ENCODE assay signal across 17 cellular contexts in the genomic region with DNA sequence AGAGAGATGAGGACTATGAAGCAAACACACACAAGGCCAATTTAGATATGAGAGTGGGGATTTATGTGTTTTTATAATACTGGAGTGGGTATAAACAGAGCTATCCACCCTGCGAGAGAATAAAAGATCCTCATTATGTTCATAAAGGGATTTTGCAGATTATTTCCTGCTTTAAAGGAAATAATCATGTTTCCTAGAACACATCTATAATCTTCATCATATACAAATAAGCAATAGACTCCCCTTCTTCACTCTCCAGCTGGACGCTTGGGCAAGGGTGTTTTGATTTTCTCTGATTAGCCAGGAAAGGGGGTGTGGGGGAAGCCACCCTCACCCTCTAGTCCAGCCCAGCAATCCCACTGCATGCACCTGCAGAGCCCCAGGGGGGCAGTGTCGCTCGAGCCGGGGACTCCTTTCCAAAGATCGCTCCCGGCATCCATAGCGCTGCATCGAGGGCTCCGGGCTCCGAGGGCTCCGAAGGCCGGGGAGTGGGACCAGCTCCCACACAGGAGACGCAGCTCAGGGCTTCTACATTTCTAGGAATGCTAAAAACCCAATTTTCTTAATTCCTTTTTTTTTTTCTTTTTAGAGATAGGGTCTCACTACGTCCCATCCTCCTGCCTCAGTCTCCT. TPM values are rescaled to one million over a fixed set of nuclear protein-coding genes. Genes with fewer than 3 reads are reported as not detected.
DNase-seq lines count a peak whose midpoint lies in the region; ATAC-seq and TF ChIP-seq lines count a peak whose summit lies in the region.
"Had no signal": no experiment of that assay in that cellular context is flagged by ENCODE, and none has a peak within 500 bp of the region (broad histone marks: within the 10 kb centered on the region; RNA-seq: fewer than 3 reads in every experiment).

No MANE protein-coding gene starts in this region.

- DNase-seq in NCI-H2227 treated with DMSO at 0.1 percent for 48 hours (lab: John Stamatoyannopoulos, UW) (peak; percentile 31), hepatocyte (ENCODE audit: low spot score) (no peak), osteoblast (ENCODE audit: insufficient read length, low spot score, missing footprints) (no peak), CD1c-positive myeloid dendritic cell (ENCODE audit: extremely low spot score) (no peak), amniotic stem cell (lab: John Stamatoyannopoulos, UW) (no peak), upper lobe of left lung (no peak)
- DNase-seq: HCEC 1CT, KBM-7, mesendoderm, NCI-H1048, NCI-H2081 treated with DMSO at 0.1 percent for 48 hours, NCI-H774, Peyer's patch had no signal

- H3K9me2 ChIP-seq in hepatocyte (replicated peaks; ENCODE audit: insufficient read depth): no peaks in the 10 kb centered on the region

- H3K4me2 ChIP-seq in hepatocyte (peak overlapping the region; percentile 19), osteoblast (ENCODE audit: insufficient read depth, low read length) (no peak overlapping the region)

- 82% methylated on average over 15 of the region's 15 CpGs for WGBS in hepatocyte (ENCODE audit: low lambda C conversion rate, missing lambda C conversion rate)
- WGBS in upper lobe of left lung, 2 donors: 84 to 85% methylated on average over 15 of the region's 15 CpGs

- H3K27ac ChIP-seq in HEK293 (ENCODE audit: extremely low read depth, low read depth, low read length) (no peak overlapping the region), hepatocyte (peak overlapping the region; percentile 9), osteoblast (ENCODE audit: low read depth, low read length) (peak overlapping the region; percentile 2), upper lobe of left lung (no peak overlapping the region)
- H3K27ac ChIP-seq: breast epithelium, Peyer's patch, SK-N-MC had no signal

- H2AFZ ChIP-seq in hepatocyte (no peak overlapping the region), osteoblast (ENCODE audit: low read length) (no peak overlapping the region)

- no peak for TF ChIP-seq POLR2A in upper lobe of left lung (IDR thresholded peaks at IDR 0.05)

- ATAC-seq in upper lobe of left lung (ENCODE audit: low FRiP score in 2 of 2) (no peak), HG03354 (IDR thresholded peaks at IDR 0.05; ENCODE audit: poor library complexity, severe bottlenecking, unreplicated experiment) (no peak)

- CTCF ChIA-PET in HEK293 (lab: Yijun Ruan, JAX): interaction anchor here (0.6 kb wide), 2 partner anchors 79 to 212 kb away, joined by 3 read pairs; no protein-coding TSS in a partner anchor

- H3K4me3 ChIP-seq in HEK293 (ENCODE audit: low read depth, low read length): no peak overlapping the region
- H3K4me3 ChIP-seq in hepatocyte: no peak overlapping the region
- no peak overlapping the region for H3K4me3 ChIP-seq in osteoblast (ENCODE audit: insufficient read depth, low read length)
- no peak overlapping the region for H3K4me3 ChIP-seq in upper lobe of left lung
- H3K4me3 ChIP-seq: breast epithelium, Peyer's patch, SK-N-MC had no signal

- peaks cover 24% of the 10 kb centered on the region for H4K20me1 ChIP-seq in hepatocyte (ENCODE audit: insufficient read depth, poor library complexity, severe bottlenecking)
- peaks cover 73% of the 10 kb centered on the region for H4K20me1 ChIP-seq in osteoblast (ENCODE audit: insufficient read depth, low read length)

- no peak for TF ChIP-seq CTCF in HEK293 (tag by site-specific recombination; IDR thresholded peaks at IDR 0.05)
- TF ChIP-seq CTCF in hepatocyte (IDR thresholded peaks at IDR 0.05; ENCODE audit: poor library complexity): no peak
- no peak for TF ChIP-seq CTCF in osteoblast (IDR thresholded peaks at IDR 0.05; ENCODE audit: extremely low read depth, low read depth, low read length)
- TF ChIP-seq CTCF in upper lobe of left lung (IDR thresholded peaks at IDR 0.05): no peak

- H3K79me2 ChIP-seq in hepatocyte (peaks cover 85% of the 10 kb centered on the region), osteoblast (ENCODE audit: insufficient read depth, low read length) (peaks cover 94% of the 10 kb centered on the region)

- H3K4me1 ChIP-seq in HEK293 (ENCODE audit: control insufficient read depth, insufficient read depth, low read length) (peaks cover 3% of the 10 kb centered on the region; the same call in 1 of the 2 replicates), hepatocyte (ENCODE audit: insufficient read depth) (peaks cover 23% of the 10 kb centered on the region), osteoblast (ENCODE audit: insufficient read depth, low read length) (peaks cover 9% of the 10 kb centered on the region), upper lobe of left lung (peaks cover 12 to 38% (median 20%) of the 10 kb centered on the region in 4 donors)
- H3K4me1 ChIP-seq: breast epithelium had no signal

- no peak for TF ChIP-seq EP300 in upper lobe of left lung (IDR thresholded peaks at IDR 0.05)

- H3K27me3 ChIP-seq in hepatocyte (no peaks in the 10 kb centered on the region), osteoblast (ENCODE audit: insufficient read depth, low read length) (no peaks in the 10 kb centered on the region), upper lobe of left lung (no peaks in the 10 kb centered on the region)
- H3K27me3 ChIP-seq: breast epithelium, Peyer's patch had no signal

- POLR2A ChIA-PET in HEK293 (lab: Yijun Ruan, JAX): no interaction called here

- H3K36me3 ChIP-seq in HEK293 (ENCODE audit: control insufficient read depth in 2 of 2, insufficient read depth in 1 of 2, low read length in 2 of 2) (no peaks in the 10 kb centered on the region), hepatocyte (replicated peaks; ENCODE audit: insufficient read depth, low read depth) (no peaks in the 10 kb centered on the region), osteoblast (ENCODE audit: insufficient read depth, low read length) (peaks cover 13% of the 10 kb centered on the region), upper lobe of left lung (no peaks in the 10 kb centered on the region)
- H3K36me3 ChIP-seq: breast epithelium, Peyer's patch had no signal

- H3K9me3 ChIP-seq in HEK293 (ENCODE audit: control insufficient read depth, insufficient read depth, low read depth, low read length) (no peaks in the 10 kb centered on the region), hepatocyte (ENCODE audit: low read depth) (no peaks in the 10 kb centered on the region), osteoblast (ENCODE audit: low read depth, low read length) (no peaks in the 10 kb centered on the region), upper lobe of left lung (no peaks in the 10 kb centered on the region)
- H3K9me3 ChIP-seq: breast epithelium, Peyer's patch had no signal

TF ChIP-seq in HEK293, 187 proteins besides CTCF, POLR2A, EP300 and RAD21:
- no peak for TF ChIP-seq SETDB1 (IDR thresholded peaks at IDR 0.05; ENCODE audit: insufficient read length, low read length)
- peak; percentile 60; the same call in 1 of the 2 replicates for TF ChIP-seq MZF1 (tag by site-specific recombination; IDR thresholded peaks at IDR 0.05; ENCODE audit: borderline replicate concordance)
- TF ChIP-seq, protein P1, sequence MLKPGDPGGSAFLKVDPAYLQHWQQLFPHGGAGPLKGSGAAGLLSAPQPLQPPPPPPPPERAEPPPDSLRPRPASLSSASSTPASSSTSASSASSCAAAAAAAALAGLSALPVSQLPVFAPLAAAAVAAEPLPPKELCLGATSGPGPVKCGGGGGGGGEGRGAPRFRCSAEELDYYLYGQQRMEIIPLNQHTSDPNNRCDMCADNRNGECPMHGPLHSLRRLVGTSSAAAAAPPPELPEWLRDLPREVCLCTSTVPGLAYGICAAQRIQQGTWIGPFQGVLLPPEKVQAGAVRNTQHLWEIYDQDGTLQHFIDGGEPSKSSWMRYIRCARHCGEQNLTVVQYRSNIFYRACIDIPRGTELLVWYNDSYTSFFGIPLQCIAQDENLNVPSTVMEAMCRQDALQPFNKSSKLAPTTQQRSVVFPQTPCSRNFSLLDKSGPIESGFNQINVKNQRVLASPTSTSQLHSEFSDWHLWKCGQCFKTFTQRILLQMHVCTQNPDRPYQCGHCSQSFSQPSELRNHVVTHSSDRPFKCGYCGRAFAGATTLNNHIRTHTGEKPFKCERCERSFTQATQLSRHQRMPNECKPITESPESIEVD (tag by site-specific recombination; IDR thresholded peaks at IDR 0.05): peak; percentile 39; the same call in 1 of the 2 replicates
- no peak for TF ChIP-seq ZNF530 (tag by site-specific recombination; IDR thresholded peaks at IDR 0.05; ENCODE audit: low read depth)
- TF ChIP-seq ZNF426 (tag by site-specific recombination; IDR thresholded peaks at IDR 0.05): no peak
- TF ChIP-seq ZNF146 (tag by site-specific recombination; IDR thresholded peaks at IDR 0.05): no peak
- no peak for TF ChIP-seq ZFP3 (tag by site-specific recombination; IDR thresholded peaks at IDR 0.05; ENCODE audit: low read depth)
- no peak for TF ChIP-seq ZSCAN30 (tag by site-specific recombination; IDR thresholded peaks at IDR 0.05)
TF ChIP-seq in HEK293: peak in this region for 2.

RNA-seq across cellular contexts. Expression of a gene that starts 38.6 kb away (rescaled TPM):
- total RNA-seq in hepatocyte (15.5 and 17.1 TPM in 2 replicates), osteoblast (22.1 and 24.2 TPM in 2 replicates), upper lobe of left lung (10 to 100 TPM; 26.2 to 44.4 (median 39.5) TPM)
- polyA plus RNA-seq in hepatocyte: 5.6 and 6.2 TPM in 2 replicates

Comparison
In these comparisons a context has a peak if more than half of its experiments do, and no peak if none do; other contexts are left out.
1. H3K27ac ChIP-seq: peak in hepatocyte (single experiment) and osteoblast (single experiment); none in HEK293 (single experiment) and upper lobe of left lung (0 of 4).